33 cellular contexts compared by ENCODE assay signal in the genomic region with DNA sequence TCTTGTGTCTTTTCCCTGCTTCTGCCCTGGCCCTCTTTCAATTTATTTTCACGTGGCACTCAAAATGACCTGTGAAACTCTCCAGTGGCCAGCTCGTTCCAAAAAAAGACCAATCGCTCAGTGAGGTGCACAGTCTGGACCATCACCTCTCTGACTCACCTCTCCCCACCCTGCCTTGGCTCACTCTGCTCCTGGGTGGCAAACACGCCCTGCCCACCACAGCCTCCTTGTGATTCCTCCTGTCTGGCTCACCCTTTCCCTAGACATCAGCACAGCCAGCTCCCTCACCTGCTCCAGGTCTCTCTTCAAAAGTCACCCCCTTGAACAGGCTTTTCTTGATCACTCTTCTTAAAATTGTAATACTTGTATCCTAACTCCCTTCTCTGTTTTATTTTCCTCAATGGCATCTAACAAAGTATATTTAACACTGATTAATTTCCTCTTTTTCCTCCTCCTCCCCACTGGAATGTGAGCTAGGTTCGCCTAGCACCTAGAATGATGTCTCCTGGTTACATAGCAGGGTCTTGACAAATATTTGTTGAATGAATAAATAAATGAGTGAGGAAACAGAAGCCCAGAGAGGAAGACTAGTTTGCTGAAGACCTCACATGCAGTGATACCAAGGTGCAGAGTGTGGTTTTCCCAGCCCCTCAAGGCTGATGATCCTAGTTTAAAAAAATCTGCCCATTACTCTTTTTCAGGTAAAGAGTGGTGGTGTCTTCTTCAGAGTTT.
A peak's percentile ranks its signal among the peaks of the same experiment; 100 is the strongest.
DNase-seq lines count a peak whose midpoint lies in the region; ATAC-seq, FAIRE-seq and TF ChIP-seq lines count a peak whose summit lies in the region.
"Had no signal": no experiment of that assay in that cellular context is flagged by ENCODE, and none has a peak within 500 bp of the region (broad histone marks: within the 10 kb centered on the region; RNA-seq: fewer than 3 reads in every experiment).

No MANE protein-coding gene starts in this region.

- no peaks in the 10 kb centered on the region for H3K36me3 ChIP-seq in astrocyte (ENCODE audit: insufficient read depth, low read length)
- no peaks in the 10 kb centered on the region for H3K36me3 ChIP-seq in keratinocyte (ENCODE audit: control insufficient read depth in 2 of 2, extremely low read depth in 1 of 2, insufficient read depth in 2 of 2, low read length in 2 of 2)
- H3K36me3 ChIP-seq in transverse colon = no peaks in the 10 kb centered on the region
- H3K36me3 ChIP-seq in upper lobe of left lung = no peaks in the 10 kb centered on the region
- H3K36me3 ChIP-seq: ovary had no signal

- peaks cover 30% of the 10 kb centered on the region for H3K36me3 Mint-ChIP-seq in T-helper 2 cell treated with Interferon-gamma antibody and Interleukin-4, amounts not matched to agents 5 μg/mL and 100 μg/mL, for 36 hours (ENCODE audit: low read depth)
- peaks cover 10% of the 10 kb centered on the region for H3K36me3 Mint-ChIP-seq in astrocyte (ENCODE audit: low read depth, unreplicated experiment)

- H3K27ac ChIP-seq in astrocyte (ENCODE audit: low read depth, low read length) (no peak overlapping the region), keratinocyte (ENCODE audit: control insufficient read depth, insufficient read depth, low read length) (no peak overlapping the region), transverse colon (peak overlapping the region in 2 of 4 donors; percentile 40 to 43), upper lobe of left lung (no peak overlapping the region)
- H3K27ac ChIP-seq: 22Rv1, C4-2B, esophagus muscularis mucosa, heart right ventricle, ovary had no signal

- DNase-seq in T-helper 2 cell treated with Interferon-gamma antibody and Interleukin-4, amounts not matched to agents 5 μg/mL and 100 μg/mL, for 36 hours (ENCODE audit: low spot score) = peak; percentile 2
- DNase-seq in T-helper 2 cell (no peak), astrocyte (ENCODE audit: low read depth) (peak; percentile 45), keratinocyte (ENCODE audit: low read depth, low spot score) (no peak), transverse colon (peak; percentile 12), AG08395 (ENCODE audit: low spot score) (no peak), upper lobe of left lung (no peak)
- DNase-seq: activated CD4-positive, alpha-beta T cell treated with anti-CD3 and anti-CD28 coated beads, Interleukin-2, amount 50 U/mL, for 4 hours; activated CD8-positive, alpha-beta memory T cell treated with anti-CD3 and anti-CD28 coated beads, Interleukin-2, amount 10 ng/mL, durations not matched to agents 7 days and 5 days; activated gamma-delta T cell; activated naive CD8-positive, alpha-beta T cell treated with anti-CD3 and anti-CD28 coated beads for 36 hours; activated T-cell treated with anti-CD3 and anti-CD28 coated beads, Interleukin-2, amount 50 U/mL, for 4 hours; Caco-2; DMS79; GDM1; GOT3; heart right ventricle; KG1; left cardiac atrium; NCI-H1417; NCI-H2029 treated with DMSO at 0.1 percent for 48 hours; NCI-H446; ovary; stimulated activated naive CD4-positive, alpha-beta T cell had no signal

- H3K9me3 ChIP-seq in astrocyte (ENCODE audit: insufficient read depth, low read depth, low read length) (no peaks in the 10 kb centered on the region), keratinocyte (ENCODE audit: control insufficient read depth, low read depth, low read length) (no peaks in the 10 kb centered on the region), transverse colon (no peaks in the 10 kb centered on the region), upper lobe of left lung (no peaks in the 10 kb centered on the region)
- H3K9me3 ChIP-seq: Caco-2, esophagus muscularis mucosa, heart right ventricle, ovary had no signal

- H4K20me1 ChIP-seq in astrocyte (ENCODE audit: insufficient read depth, low read length) = no peaks in the 10 kb centered on the region
- H4K20me1 ChIP-seq in keratinocyte (ENCODE audit: control insufficient read depth, extremely low read depth, insufficient read depth, low read length) = no peaks in the 10 kb centered on the region

- H3K9ac ChIP-seq in astrocyte (ENCODE audit: low read length) (no peak overlapping the region), keratinocyte (ENCODE audit: control insufficient read depth, extremely low read depth, insufficient read depth, low read length) (no peak overlapping the region)

- intact Hi-C loops in transverse colon (cut with DNase I; ENCODE audit: low total_unique reads) = no loop called here

- TF ChIP-seq POLR2A in transverse colon (IDR thresholded peaks at IDR 0.05) = no peak
- no peak for TF ChIP-seq POLR2A in upper lobe of left lung (IDR thresholded peaks at IDR 0.05)

- H3K4me1 ChIP-seq in astrocyte (ENCODE audit: insufficient read depth, low read length) = peaks cover 14% of the 10 kb centered on the region
- H3K4me1 ChIP-seq in keratinocyte (ENCODE audit: control insufficient read depth, extremely low read depth, insufficient read depth, low read length) = peaks cover 26% of the 10 kb centered on the region
- peaks cover 5 to 31% (median 14%) of the 10 kb centered on the region in 4 donors for H3K4me1 ChIP-seq in transverse colon
- H3K4me1 ChIP-seq in upper lobe of left lung = peaks cover 4 to 22% (median 7%) of the 10 kb centered on the region in 4 donors
- H3K4me1 ChIP-seq: Caco-2 had no signal

- H3K4me2 ChIP-seq in astrocyte (ENCODE audit: low read length) (no peak overlapping the region), keratinocyte (ENCODE audit: control insufficient read depth, extremely low read depth, insufficient read depth, low read depth, low read length) (peak overlapping the region; percentile 2)

- WGBS in transverse colon (ENCODE audit: low coverage in 1 of 2), 2 donors = 80 to 84% methylated on average over 5 of the region's 5 CpGs
- WGBS in upper lobe of left lung, 2 donors = 88 to 94% methylated on average over 5 of the region's 5 CpGs

- H3K79me2 ChIP-seq in astrocyte (ENCODE audit: insufficient read depth, low read length) = no peaks in the 10 kb centered on the region
- H3K79me2 ChIP-seq in keratinocyte (ENCODE audit: control insufficient read depth, insufficient read depth, low read length) = no peaks in the 10 kb centered on the region

- no peak overlapping the region for H3K27ac Mint-ChIP-seq in T-helper 2 cell treated with Interferon-gamma antibody and Interleukin-4, amounts not matched to agents 5 μg/mL and 100 μg/mL, for 36 hours
- H3K27ac Mint-ChIP-seq in astrocyte (ENCODE audit: unreplicated experiment) = no peak overlapping the region
- H3K27ac Mint-ChIP-seq: activated CD8-positive, alpha-beta memory T cell treated with anti-CD3 and anti-CD28 coated beads, Interleukin-2, amount 10 ng/mL, durations not matched to agents 7 days and 5 days; activated naive CD8-positive, alpha-beta T cell treated with anti-CD3 and anti-CD28 coated beads for 36 hours; T-helper 1 cell treated with Interleukin-12 subunit alpha and Interleukin-12 subunit beta and Interleukin-4 antibody, amounts not matched to agents 30 μg/mL and 1 μg/mL, for 36 hours had no signal

- H3K4me3 ChIP-seq in astrocyte (ENCODE audit: insufficient read depth, low read depth, low read length) = no peak overlapping the region
- no peak overlapping the region for H3K4me3 ChIP-seq in keratinocyte (ENCODE audit: control insufficient read depth in 2 of 3, extremely low read depth in 1 of 3, insufficient read depth in 2 of 3, low read depth in 1 of 3, low read length in 3 of 3)
- no peak overlapping the region for H3K4me3 ChIP-seq in transverse colon
- no peak overlapping the region for H3K4me3 ChIP-seq in upper lobe of left lung
- H3K4me3 ChIP-seq: esophagus muscularis mucosa, heart right ventricle, ovary, skin epidermis had no signal

- no peaks in the 10 kb centered on the region for H3K27me3 Mint-ChIP-seq in T-helper 2 cell treated with Interferon-gamma antibody and Interleukin-4, amounts not matched to agents 5 μg/mL and 100 μg/mL, for 36 hours (ENCODE audit: low read depth)
- H3K27me3 Mint-ChIP-seq in astrocyte (ENCODE audit: low read depth, unreplicated experiment) = no peaks in the 10 kb centered on the region
- H3K27me3 Mint-ChIP-seq: activated CD8-positive, alpha-beta memory T cell treated with anti-CD3 and anti-CD28 coated beads, Interleukin-2, amount 10 ng/mL, durations not matched to agents 7 days and 5 days; activated naive CD8-positive, alpha-beta T cell treated with anti-CD3 and anti-CD28 coated beads for 36 hours; central memory CD8-positive, alpha-beta T cell had no signal

- TF ChIP-seq EP300 in transverse colon (IDR thresholded peaks at IDR 0.05; ENCODE audit: low read depth) (no peak), upper lobe of left lung (IDR thresholded peaks at IDR 0.05) (no peak)

- in situ Hi-C loops in transverse colon (cut with MboI; ENCODE audit: low pct_ligation_motif_present in 1 of 4, low pct_unique_long_range_greater_than_20kb in 1 of 4, low sequenced_read_pairs in 3 of 4) = no loop called here

- no peak for ATAC-seq in upper lobe of left lung (ENCODE audit: low FRiP score in 2 of 2)
- no peak for ATAC-seq in GM19455 (IDR thresholded peaks at IDR 0.05; ENCODE audit: unreplicated experiment)
- ATAC-seq: activated CD4-positive, CD25-positive, alpha-beta regulatory T cell treated with anti-CD3 and anti-CD28 coated beads, Interleukin-2, amount 50 U/mL, for 24 hours; activated CD8-positive, alpha-beta memory T cell treated with anti-CD3 and anti-CD28 coated beads, Interleukin-2, amount 10 ng/mL, durations not matched to agents 7 days and 5 days; activated T-cell treated with anti-CD3 and anti-CD28 coated beads, Interleukin-2, amount 50 U/mL, for 4 hours; heart right ventricle; Right ventricle myocardium inferior had no signal

- dilution Hi-C loops in keratinocyte (cut with MboI; ENCODE audit: extremely low pct_ligation_motif_present, low sequenced_read_pairs) = no loop called here

- no peak for TF ChIP-seq CTCF in astrocyte (IDR thresholded peaks at IDR 0.05; ENCODE audit: insufficient read depth, low read depth, low read length)
- TF ChIP-seq CTCF in keratinocyte (optimal IDR thresholded peaks at IDR 0.05 in 1 of 3, IDR thresholded peaks at IDR 0.05 in 1 of 3, conservative IDR thresholded peaks at IDR 0.05 in 1 of 3; ENCODE audit: extremely low read depth in 1 of 3, insufficient read depth in 2 of 3, low read length in 3 of 3) = no peak
- TF ChIP-seq CTCF in transverse colon (IDR thresholded peaks at IDR 0.05) = no peak
- TF ChIP-seq CTCF in upper lobe of left lung (IDR thresholded peaks at IDR 0.05) = no peak

- H3K4me3 Mint-ChIP-seq in T-helper 2 cell treated with Interferon-gamma antibody and Interleukin-4, amounts not matched to agents 5 μg/mL and 100 μg/mL, for 36 hours = no peak overlapping the region
- no peak overlapping the region for H3K4me3 Mint-ChIP-seq in astrocyte (ENCODE audit: unreplicated experiment)
- H3K4me3 Mint-ChIP-seq: activated CD8-positive, alpha-beta memory T cell treated with anti-CD3 and anti-CD28 coated beads, Interleukin-2, amount 10 ng/mL, durations not matched to agents 7 days and 5 days; activated naive CD8-positive, alpha-beta T cell treated with anti-CD3 and anti-CD28 coated beads for 36 hours; activated T-cell treated with anti-CD3 and anti-CD28 coated beads, Interleukin-2, amount 50 U/mL, for 4 hours; central memory CD8-positive, alpha-beta T cell; T-helper 1 cell treated with Interleukin-12 subunit alpha and Interleukin-12 subunit beta and Interleukin-4 antibody, amounts not matched to agents 30 μg/mL and 1 μg/mL, for 36 hours had no signal

- peaks cover 4% of the 10 kb centered on the region for H3K4me1 Mint-ChIP-seq in T-helper 2 cell treated with Interferon-gamma antibody and Interleukin-4, amounts not matched to agents 5 μg/mL and 100 μg/mL, for 36 hours (ENCODE audit: low read depth)
- H3K4me1 Mint-ChIP-seq in astrocyte (ENCODE audit: low read depth, unreplicated experiment) = peaks cover 6% of the 10 kb centered on the region
- H3K4me1 Mint-ChIP-seq: central memory CD8-positive, alpha-beta T cell had no signal

- H3K27me3 ChIP-seq in astrocyte (ENCODE audit: insufficient read depth, low read length) = no peaks in the 10 kb centered on the region
- no peaks in the 10 kb centered on the region for H3K27me3 ChIP-seq in keratinocyte (ENCODE audit: control insufficient read depth, extremely low read depth, insufficient read depth, low read length)
- H3K27me3 ChIP-seq in transverse colon = no peaks in the 10 kb centered on the region
- no peaks in the 10 kb centered on the region for H3K27me3 ChIP-seq in upper lobe of left lung
- H3K27me3 ChIP-seq: esophagus muscularis mucosa, heart right ventricle, ovary had no signal

- H3K9me1 ChIP-seq in keratinocyte (ENCODE audit: control insufficient read depth, extremely low read depth, insufficient read depth, low read length) = no peaks in the 10 kb centered on the region

- no peak for FAIRE-seq in astrocyte (lab: Jason Lieb, UNC)
- FAIRE-seq in keratinocyte (lab: Jason Lieb, UNC) = peak; percentile 46

- H2AFZ ChIP-seq in astrocyte (ENCODE audit: low read depth, low read length) (no peak overlapping the region), keratinocyte (ENCODE audit: control insufficient read depth, low read length) (no peak overlapping the region)

- no peaks in the 10 kb centered on the region for H3K9me3 Mint-ChIP-seq in T-helper 2 cell treated with Interferon-gamma antibody and Interleukin-4, amounts not matched to agents 5 μg/mL and 100 μg/mL, for 36 hours
- H3K9me3 Mint-ChIP-seq in astrocyte (ENCODE audit: unreplicated experiment) = no peaks in the 10 kb centered on the region
- H3K9me3 Mint-ChIP-seq: activated T-cell treated with anti-CD3 and anti-CD28 coated beads, Interleukin-2, amount 50 U/mL, for 4 hours; central memory CD8-positive, alpha-beta T cell; T-helper 1 cell treated with Interleukin-12 subunit alpha and Interleukin-12 subunit beta and Interleukin-4 antibody, amounts not matched to agents 30 μg/mL and 1 μg/mL, for 36 hours had no signal

Comparison
In these comparisons a context has a peak if more than half of its experiments do, and no peak if none do; other contexts are left out.
1. DNase-seq: peak in T-helper 2 cell treated with Interferon-gamma antibody and Interleukin-4, amounts not matched to agents 5 μg/mL and 100 μg/mL, for 36 hours (single experiment), astrocyte (single experiment) and transverse colon (single experiment); none in T-helper 2 cell (0 of 5), keratinocyte (single experiment), AG08395 (single experiment) and upper lobe of left lung (0 of 2).